In the genomic region with DNA sequence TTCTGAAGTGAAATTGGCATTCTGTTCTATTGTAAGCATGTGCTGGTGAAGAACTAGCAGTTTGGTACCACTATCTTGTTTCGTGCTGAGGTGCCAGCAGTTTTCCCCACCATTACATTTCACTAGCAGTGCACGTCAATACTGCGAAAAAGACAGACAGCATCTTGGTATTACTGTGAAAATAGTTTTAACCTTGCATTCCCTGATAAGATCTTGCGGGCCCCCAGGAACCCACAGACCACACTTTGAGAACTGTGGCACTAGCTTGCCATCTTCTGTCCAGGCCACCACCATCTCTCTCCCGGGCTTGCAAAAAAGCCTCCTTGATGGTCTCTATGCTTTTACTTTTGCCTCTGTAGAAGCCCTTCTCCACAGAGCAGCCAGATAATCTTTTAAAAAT, we compare ENCODE assay signal across 14 cellular contexts.
DNase-seq lines count a peak whose midpoint lies in the region; ATAC-seq and TF ChIP-seq lines count a peak whose summit lies in the region.
"Had no signal": no experiment of that assay in that cellular context is flagged by ENCODE, and none has a peak within 500 bp of the region (broad histone marks: within the 10 kb centered on the region; RNA-seq: fewer than 3 reads in every experiment).

No MANE protein-coding gene starts in this region.

- H3K4me3 ChIP-seq in uterus = no peak overlapping the region
- H3K4me3 ChIP-seq in thyroid gland (replicated peaks in 1 of 3) = no peak overlapping the region
- H3K4me3 ChIP-seq: spleen had no signal

- peak overlapping the region; percentile 28 for H3K4me3 Mint-ChIP-seq in activated T-cell treated with anti-CD3 and anti-CD28 coated beads, Interleukin-2, amount 50 U/mL, for 4 hours
- H3K4me3 Mint-ChIP-seq in natural killer cell = no peak overlapping the region
- H3K4me3 Mint-ChIP-seq in stimulated activated memory B cell treated with anti-CD40 and anti-IgM and Interleukin-4, amounts not matched to agents 10 μg/mL and 1 μg/mL and 100 μg/mL, for 72 hours = no peak overlapping the region
- H3K4me3 Mint-ChIP-seq: neural crest cell had no signal

- H3K27ac ChIP-seq in uterus = no peak overlapping the region
- no peak overlapping the region for H3K27ac ChIP-seq in thyroid gland
- H3K27ac ChIP-seq: RWPE1, spleen had no signal

- H3K4me1 Mint-ChIP-seq in activated T-cell treated with anti-CD3 and anti-CD28 coated beads, Interleukin-2, amount 50 U/mL, for 4 hours (ENCODE audit: low read depth) = peaks cover 67% of the 10 kb centered on the region
- peaks cover 34% of the 10 kb centered on the region in 2 donors for H3K4me1 Mint-ChIP-seq in natural killer cell
- H3K4me1 Mint-ChIP-seq in stimulated activated memory B cell treated with anti-CD40 and anti-IgM and Interleukin-4, amounts not matched to agents 10 μg/mL and 1 μg/mL and 100 μg/mL, for 72 hours = peaks cover 41% of the 10 kb centered on the region

- peak; percentile 46 to 63 for ATAC-seq in activated T-cell treated with anti-CD3 and anti-CD28 coated beads, Interleukin-2, amount 50 U/mL, for 4 hours
- peak; percentile 81 to 91 (median 81) for ATAC-seq in natural killer cell
- no peak for ATAC-seq in stimulated activated memory B cell treated with anti-CD40 and anti-IgM and Interleukin-4, amounts not matched to agents 10 μg/mL and 1 μg/mL and 100 μg/mL, for 72 hours

- no peaks in the 10 kb centered on the region for H3K27me3 ChIP-seq in uterus
- no peaks in the 10 kb centered on the region for H3K27me3 ChIP-seq in thyroid gland
- H3K27me3 ChIP-seq: spleen had no signal

- DNase-seq in activated CD4-positive, alpha-beta T cell treated with anti-CD3 and anti-CD28 coated beads for 1 hour = peak; percentile 19
- DNase-seq in activated T-cell treated with anti-CD3 and anti-CD28 coated beads, Interleukin-2, amount 50 U/mL, for 4 hours = no peak
- DNase-seq in natural killer cell = peak; percentile 63
- no peak for DNase-seq in uterus
- no peak for DNase-seq in thyroid gland
- no peak for DNase-seq in LoVo (ENCODE audit: low spot score)
- DNase-seq in SW480 (ENCODE audit: low spot score) = no peak
- DNase-seq: activated CD4-positive, CD25-positive, alpha-beta regulatory T cell treated with anti-CD3 and anti-CD28 coated beads, Interleukin-2, amount 50 U/mL, for 72 hours; kidney; NCI-H524; spleen had no signal

- WGBS in thyroid gland, 2 donors = 90 to 95% methylated on average over 5 of the region's 5 CpGs

- H3K27me3 Mint-ChIP-seq in activated T-cell treated with anti-CD3 and anti-CD28 coated beads, Interleukin-2, amount 50 U/mL, for 4 hours (ENCODE audit: low read depth) = no peaks in the 10 kb centered on the region
- H3K27me3 Mint-ChIP-seq in natural killer cell (ENCODE audit: low read depth in 2 of 2) = peaks cover 0 to 8% of the 10 kb centered on the region in 2 donors
- no peaks in the 10 kb centered on the region for H3K27me3 Mint-ChIP-seq in stimulated activated memory B cell treated with anti-CD40 and anti-IgM and Interleukin-4, amounts not matched to agents 10 μg/mL and 1 μg/mL and 100 μg/mL, for 72 hours

- H3K9me3 ChIP-seq in uterus = peaks cover 0 to 6% of the 10 kb centered on the region in 2 donors
- H3K9me3 ChIP-seq in thyroid gland = no peaks in the 10 kb centered on the region

- peaks cover 29% of the 10 kb centered on the region for H3K9me3 Mint-ChIP-seq in activated T-cell treated with anti-CD3 and anti-CD28 coated beads, Interleukin-2, amount 50 U/mL, for 4 hours
- H3K9me3 Mint-ChIP-seq in natural killer cell = peaks cover 3 to 4% of the 10 kb centered on the region in 2 donors
- peaks cover 11% of the 10 kb centered on the region for H3K9me3 Mint-ChIP-seq in stimulated activated memory B cell treated with anti-CD40 and anti-IgM and Interleukin-4, amounts not matched to agents 10 μg/mL and 1 μg/mL and 100 μg/mL, for 72 hours

- H3K4me1 ChIP-seq in uterus = no peaks in the 10 kb centered on the region
- no peaks in the 10 kb centered on the region for H3K4me1 ChIP-seq in thyroid gland

- peak overlapping the region; percentile 21 to 37 for H3K27ac Mint-ChIP-seq in natural killer cell
- peak overlapping the region; percentile 64 for H3K27ac Mint-ChIP-seq in stimulated activated memory B cell treated with anti-CD40 and anti-IgM and Interleukin-4, amounts not matched to agents 10 μg/mL and 1 μg/mL and 100 μg/mL, for 72 hours

- H3K36me3 ChIP-seq in uterus (no peaks in the 10 kb centered on the region), thyroid gland (no peaks in the 10 kb centered on the region)
- H3K36me3 ChIP-seq: spleen had no signal

- intact Hi-C loops in natural killer cell (cut with micrococcal nuclease) = loop anchor here (1.0 to 5.0 kb wide), 3 partner anchors 30 to 166 kb away; no protein-coding TSS in a partner anchor
- intact Hi-C loops in uterus (cut with DNase I; ENCODE audit: low total_unique reads) = no loop called here
- intact Hi-C loops in thyroid gland (cut with DNase I) = no loop called here

- no peak for TF ChIP-seq POLR2A in uterus (IDR thresholded peaks at IDR 0.05)
- no peak for TF ChIP-seq POLR2A in thyroid gland (IDR thresholded peaks at IDR 0.05)

- TF ChIP-seq CTCF in natural killer cell (IDR thresholded peaks at IDR 0.05) (no peak), uterus (IDR thresholded peaks at IDR 0.05) (no peak), thyroid gland (IDR thresholded peaks at IDR 0.05) (no peak)

- peaks cover 42% of the 10 kb centered on the region for H3K36me3 Mint-ChIP-seq in activated T-cell treated with anti-CD3 and anti-CD28 coated beads, Interleukin-2, amount 50 U/mL, for 4 hours (ENCODE audit: insufficient read depth)
- peaks cover 20% of the 10 kb centered on the region for H3K36me3 Mint-ChIP-seq in natural killer cell
- peaks cover 33% of the 10 kb centered on the region for H3K36me3 Mint-ChIP-seq in stimulated activated memory B cell treated with anti-CD40 and anti-IgM and Interleukin-4, amounts not matched to agents 10 μg/mL and 1 μg/mL and 100 μg/mL, for 72 hours

Comparison
In these comparisons a context has a peak if more than half of its experiments do, and no peak if none do; other contexts are left out.
1. DNase-seq: peak in activated CD4-positive, alpha-beta T cell treated with anti-CD3 and anti-CD28 coated beads for 1 hour (single experiment) and natural killer cell (single experiment); none in activated T-cell treated with anti-CD3 and anti-CD28 coated beads, Interleukin-2, amount 50 U/mL, for 4 hours (single experiment), uterus (0 of 2), thyroid gland (0 of 2), LoVo (single experiment) and SW480 (single experiment).